In genomic region chr11:132289590-132290256, GRCh38 we compare ENCODE assay signal across 19 cellular contexts.
DNase-seq lines count a peak whose midpoint lies in the region; ATAC-seq, FAIRE-seq and TF ChIP-seq lines count a peak whose summit lies in the region.
"Had no signal": no experiment of that assay in that cellular context is flagged by ENCODE, and none has a peak within 500 bp of the region (broad histone marks: within the 10 kb centered on the region; RNA-seq: fewer than 3 reads in every experiment).

No MANE protein-coding gene starts in this region.

- POLR2A ChIA-PET in CD4-positive, alpha-beta T cell (lab: Charles Lee) = no interaction called here

- no peak overlapping the region for H3K9ac ChIP-seq in astrocyte (ENCODE audit: low read length)
- H3K9ac ChIP-seq: BLaER1 treated with 17β-estradiol and CSF1 and Interleukin-3, amounts not matched to agents 10 nM and 100 nM; GM23248 had no signal

- intact Hi-C loops in CD4-positive, alpha-beta T cell (cut with DNase I, micrococcal nuclease) = no loop called here

- no peaks in the 10 kb centered on the region for H3K27me3 ChIP-seq in astrocyte (ENCODE audit: insufficient read depth, low read length)
- no peaks in the 10 kb centered on the region for H3K27me3 ChIP-seq in CD4-positive, alpha-beta T cell (ENCODE audit: control insufficient read depth, insufficient read depth, low read length)
- H3K27me3 ChIP-seq: BLaER1 treated with 17β-estradiol and CSF1 and Interleukin-3, amounts not matched to agents 10 nM and 100 nM had no signal

- H3K27me3 Mint-ChIP-seq in astrocyte (ENCODE audit: low read depth, unreplicated experiment) = peaks cover 7% of the 10 kb centered on the region
- peaks cover 7% of the 10 kb centered on the region for H3K27me3 Mint-ChIP-seq in CD4-positive, alpha-beta T cell

- no peaks in the 10 kb centered on the region for H3K36me3 Mint-ChIP-seq in astrocyte (ENCODE audit: low read depth, unreplicated experiment)
- no peaks in the 10 kb centered on the region for H3K36me3 Mint-ChIP-seq in CD4-positive, alpha-beta T cell (ENCODE audit: low read depth)

- H3K36me3 ChIP-seq in astrocyte (ENCODE audit: insufficient read depth, low read length) = no peaks in the 10 kb centered on the region
- H3K36me3 ChIP-seq: BLaER1 treated with 17β-estradiol and CSF1 and Interleukin-3, amounts not matched to agents 10 nM and 100 nM; HAP-1 had no signal

- no peak overlapping the region for H3K4me3 Mint-ChIP-seq in astrocyte (ENCODE audit: unreplicated experiment)
- H3K4me3 Mint-ChIP-seq in CD4-positive, alpha-beta T cell = no peak overlapping the region
- H3K4me3 Mint-ChIP-seq: CD8-positive, alpha-beta memory T cell had no signal

- FAIRE-seq in astrocyte (lab: Jason Lieb, UNC) = no peak
- FAIRE-seq: D721Med, K562 had no signal

- H3K27ac Mint-ChIP-seq in astrocyte (ENCODE audit: unreplicated experiment) = peak overlapping the region; percentile 79
- H3K27ac Mint-ChIP-seq in CD4-positive, alpha-beta T cell = no peak overlapping the region
- H3K27ac Mint-ChIP-seq: CD8-positive, alpha-beta memory T cell had no signal

- no peaks in the 10 kb centered on the region for H3K9me3 Mint-ChIP-seq in astrocyte (ENCODE audit: unreplicated experiment)
- H3K9me3 Mint-ChIP-seq in CD4-positive, alpha-beta T cell = no peaks in the 10 kb centered on the region

- TF ChIP-seq CTCF in astrocyte (IDR thresholded peaks at IDR 0.05; ENCODE audit: insufficient read depth, low read depth, low read length) = no peak
- TF ChIP-seq CTCF in CD4-positive, alpha-beta T cell (IDR thresholded peaks at IDR 0.05) = no peak

- no peak overlapping the region for H3K27ac ChIP-seq in astrocyte (ENCODE audit: low read depth, low read length)
- no peak overlapping the region for H3K27ac ChIP-seq in CD4-positive, alpha-beta T cell (ENCODE audit: low read depth, low read length)
- H3K27ac ChIP-seq: BLaER1 treated with 17β-estradiol and CSF1 and Interleukin-3, amounts not matched to agents 10 nM and 100 nM; GM23248 had no signal

- no peak overlapping the region for H3K4me3 ChIP-seq in astrocyte (ENCODE audit: insufficient read depth, low read depth, low read length)
- H3K4me3 ChIP-seq: BLaER1 treated with 17β-estradiol and CSF1 and Interleukin-3, amounts not matched to agents 10 nM and 100 nM; GM23248; HAP-1; K562 had no signal

- H3K79me2 ChIP-seq in astrocyte (ENCODE audit: insufficient read depth, low read length) = peaks cover 27% of the 10 kb centered on the region

- DNase-seq in OCI-M1 (lab: John Stamatoyannopoulos, UW) (peak; percentile 87), astrocyte (ENCODE audit: low read depth) (no peak), left lobe of liver (ENCODE audit: low spot score) (no peak), DMS79 treated with DMSO at 0.1 percent for 48 hours (lab: John Stamatoyannopoulos, UW) (no peak), AML-193 (lab: John Stamatoyannopoulos, UW) (no peak)
- no peak for DNase-seq in CD4-positive, alpha-beta T cell
- DNase-seq: CD8-positive, alpha-beta memory T cell; GM23248; NCI-H1417; NCI-H1930; NCI-H2171; NCI-H526 had no signal

- CTCF ChIA-PET in CD4-positive, alpha-beta T cell (lab: Charles Lee) = no interaction called here

- H2AFZ ChIP-seq in astrocyte (ENCODE audit: low read depth, low read length) = no peak overlapping the region
- H2AFZ ChIP-seq: GM23248 had no signal

- no peaks in the 10 kb centered on the region for H3K4me1 ChIP-seq in astrocyte (ENCODE audit: insufficient read depth, low read length)
- H3K4me1 ChIP-seq: HAP-1 had no signal

- peaks cover 44% of the 10 kb centered on the region for H4K20me1 ChIP-seq in astrocyte (ENCODE audit: insufficient read depth, low read length)
- H4K20me1 ChIP-seq: BLaER1 treated with 17β-estradiol and CSF1 and Interleukin-3, amounts not matched to agents 10 nM and 100 nM had no signal

- H3K4me1 Mint-ChIP-seq in astrocyte (ENCODE audit: low read depth, unreplicated experiment) = peaks cover 12% of the 10 kb centered on the region
- H3K4me1 Mint-ChIP-seq in CD4-positive, alpha-beta T cell (ENCODE audit: low read depth) = no peaks in the 10 kb centered on the region
- H3K4me1 Mint-ChIP-seq: CD8-positive, alpha-beta memory T cell had no signal

- peak; percentile 49 for ATAC-seq in GM18867 (IDR thresholded peaks at IDR 0.05; ENCODE audit: unreplicated experiment)
- peak; percentile 32 for ATAC-seq in left lobe of liver
- no peak for ATAC-seq in HG02642 (IDR thresholded peaks at IDR 0.05; ENCODE audit: poor library complexity, unreplicated experiment)
- ATAC-seq in CD4-positive, alpha-beta T cell (ENCODE audit: poor library complexity) = no peak
- ATAC-seq: K562, Right ventricle myocardium inferior had no signal

- peak overlapping the region; percentile 31 for H3K4me2 ChIP-seq in astrocyte (ENCODE audit: low read length)

- H3K9me3 ChIP-seq in astrocyte (ENCODE audit: insufficient read depth, low read depth, low read length) = no peaks in the 10 kb centered on the region
- no peaks in the 10 kb centered on the region for H3K9me3 ChIP-seq in CD4-positive, alpha-beta T cell (ENCODE audit: control insufficient read depth, low read length)
- H3K9me3 ChIP-seq: HAP-1 had no signal

Comparison
In these comparisons a context has a peak if more than half of its experiments do, and no peak if none do; other contexts are left out.
1. ATAC-seq: peak in GM18867 (single experiment) and left lobe of liver (single experiment); none in HG02642 (single experiment) and CD4-positive, alpha-beta T cell (single experiment).